16 cellular contexts compared by ENCODE assay signal in genomic region chr14:78701246-78701645, GRCh38.
DNase-seq lines count a peak whose midpoint lies in the region; ATAC-seq, FAIRE-seq and TF ChIP-seq lines count a peak whose summit lies in the region.
"Had no signal": no experiment of that assay in that cellular context is flagged by ENCODE, and none has a peak within 500 bp of the region (broad histone marks: within the 10 kb centered on the region; RNA-seq: fewer than 3 reads in every experiment).

No MANE protein-coding gene starts in this region.

- no peak overlapping the region for H3K14ac ChIP-seq in trophoblast cell (ENCODE audit: low read length)

- H3K27me3 ChIP-seq in astrocyte (ENCODE audit: insufficient read depth, low read length) (no peaks in the 10 kb centered on the region), trophoblast cell (ENCODE audit: insufficient read depth, low read length) (no peaks in the 10 kb centered on the region)

- WGBS in trophoblast cell (ENCODE audit: extremely low coverage, insufficient coverage, insufficient read length), result no CpG with 5 or more reads among the region's 5 CpGs

- H4K8ac ChIP-seq in trophoblast cell (ENCODE audit: low read depth, low read length), result no peak overlapping the region

- H3K4me1 Mint-ChIP-seq in astrocyte (ENCODE audit: low read depth, unreplicated experiment), result peaks cover 9% of the 10 kb centered on the region

- H3K4me3 Mint-ChIP-seq in astrocyte (ENCODE audit: unreplicated experiment), result no peak overlapping the region
- H3K4me3 Mint-ChIP-seq: CD8-positive, alpha-beta T cell had no signal

- H3K27ac Mint-ChIP-seq in astrocyte (ENCODE audit: unreplicated experiment), result peak overlapping the region; percentile 82
- H3K27ac Mint-ChIP-seq: CD8-positive, alpha-beta T cell had no signal

- FAIRE-seq in astrocyte (lab: Jason Lieb, UNC) (no peak), D721Med (lab: Jason Lieb, UNC) (no peak)
- FAIRE-seq: HTR-8/SVneo had no signal

- H3K9ac ChIP-seq in astrocyte (ENCODE audit: low read length), result no peak overlapping the region
- H3K9ac ChIP-seq in trophoblast cell (ENCODE audit: low read length), result no peak overlapping the region

- H3K79me1 ChIP-seq in trophoblast cell (ENCODE audit: low read length), result no peaks in the 10 kb centered on the region

- no peak overlapping the region for H4K91ac ChIP-seq in trophoblast cell (ENCODE audit: low read depth, low read length)

- H2AFZ ChIP-seq in astrocyte (ENCODE audit: low read depth, low read length), result no peak overlapping the region
- no peak overlapping the region for H2AFZ ChIP-seq in trophoblast cell (ENCODE audit: insufficient read depth, low read length, poor library complexity)

- H4K12ac ChIP-seq in trophoblast cell (ENCODE audit: low read depth, low read length), result no peak overlapping the region

- no peak overlapping the region for H3K4ac ChIP-seq in trophoblast cell (ENCODE audit: low read depth, low read length)

- no peak overlapping the region for H3K4me2 ChIP-seq in astrocyte (ENCODE audit: low read length)
- no peak overlapping the region for H3K4me2 ChIP-seq in trophoblast cell (ENCODE audit: low read length)

- H2BK5ac ChIP-seq in trophoblast cell (ENCODE audit: low read depth, low read length, poor library complexity), result no peak overlapping the region

- H3K4me3 ChIP-seq in astrocyte (ENCODE audit: insufficient read depth, low read depth, low read length) (no peak overlapping the region), trophoblast cell (ENCODE audit: low read depth, low read length) (no peak overlapping the region)

- no peak for TF ChIP-seq CTCF in astrocyte (IDR thresholded peaks at IDR 0.05; ENCODE audit: insufficient read depth, low read depth, low read length)
- TF ChIP-seq CTCF in D721Med (IDR thresholded peaks at IDR 0.05; ENCODE audit: insufficient read depth, missing control alignments), result no peak

- no peak for ATAC-seq in GM19023 (IDR thresholded peaks at IDR 0.05; ENCODE audit: unreplicated experiment)
- ATAC-seq: CD8-positive, alpha-beta T cell; HCT116; PC-3 had no signal

- H2AK5ac ChIP-seq in trophoblast cell (ENCODE audit: low read length), result no peak overlapping the region

- H4K20me1 ChIP-seq in astrocyte (ENCODE audit: insufficient read depth, low read length), result no peaks in the 10 kb centered on the region

- intact Hi-C loops in posterior vena cava (cut with DNase I), result no loop called here

- H3K79me2 ChIP-seq in astrocyte (ENCODE audit: insufficient read depth, low read length), result no peaks in the 10 kb centered on the region
- H3K79me2 ChIP-seq in trophoblast cell (ENCODE audit: control insufficient read depth, insufficient read depth, low read length, poor library complexity), result no peaks in the 10 kb centered on the region

- H3K27me3 Mint-ChIP-seq in astrocyte (ENCODE audit: low read depth, unreplicated experiment), result peaks cover 4% of the 10 kb centered on the region

- no peaks in the 10 kb centered on the region for H3K9me3 ChIP-seq in astrocyte (ENCODE audit: insufficient read depth, low read depth, low read length)
- H3K9me3 ChIP-seq in trophoblast cell (ENCODE audit: insufficient read depth, low read depth, low read length), result no peaks in the 10 kb centered on the region

- no peak overlapping the region for H2BK120ac ChIP-seq in trophoblast cell (ENCODE audit: insufficient read depth, low read length, poor library complexity)

- DNase-seq in HCEC 1CT (peak; percentile 69), astrocyte (ENCODE audit: low read depth) (peak; percentile 54), fibroblast of peridontal ligament (ENCODE audit: extremely low read depth) (peak; percentile 23), trophoblast cell (peak; percentile 31 to 49), D721Med (ENCODE audit: insufficient read length, low spot score) (no peak), posterior vena cava (ENCODE audit: low spot score) (no peak)
- DNase-seq in stimulated activated CD4-positive, alpha-beta T cell treated with anti-CD3 and anti-CD28 coated beads, Interleukin-1b, Interleukin-23, amount 100 ng/mL, for 48 hours, result no peak
- DNase-seq: ACHN; CD8-positive, alpha-beta T cell; NCI-H1436 treated with DMSO at 0.1 percent for 48 hours; NCI-H2227 treated with DMSO at 0.1 percent for 48 hours; NCI-H526 treated with DMSO at 0.1 percent for 48 hours; PC-3 had no signal

- H3K9me3 Mint-ChIP-seq in astrocyte (ENCODE audit: unreplicated experiment), result no peaks in the 10 kb centered on the region
- H3K9me3 Mint-ChIP-seq: CD8-positive, alpha-beta T cell had no signal

- H3K23ac ChIP-seq in trophoblast cell (ENCODE audit: low read length), result no peak overlapping the region

- H3K36me3 ChIP-seq in astrocyte (ENCODE audit: insufficient read depth, low read length), result no peaks in the 10 kb centered on the region
- no peaks in the 10 kb centered on the region for H3K36me3 ChIP-seq in trophoblast cell (ENCODE audit: control insufficient read depth in 1 of 2, insufficient read depth in 2 of 2, low read length in 2 of 2)

- no peak overlapping the region for H2BK12ac ChIP-seq in trophoblast cell (ENCODE audit: low read length)

- no peaks in the 10 kb centered on the region for H3K36me3 Mint-ChIP-seq in astrocyte (ENCODE audit: low read depth, unreplicated experiment)
- H3K36me3 Mint-ChIP-seq: CD8-positive, alpha-beta T cell had no signal

- H3K4me1 ChIP-seq in astrocyte (ENCODE audit: insufficient read depth, low read length) (no peaks in the 10 kb centered on the region), trophoblast cell (ENCODE audit: control insufficient read depth in 1 of 2, insufficient read depth in 2 of 2, low read length in 2 of 2) (no peaks in the 10 kb centered on the region)

- H3K27ac ChIP-seq in astrocyte (ENCODE audit: low read depth, low read length) (no peak overlapping the region), trophoblast cell (ENCODE audit: low read depth, low read length) (no peak overlapping the region)

- no peak overlapping the region for H3K18ac ChIP-seq in trophoblast cell (ENCODE audit: low read length)

Comparison
In these comparisons a context has a peak if more than half of its experiments do, and no peak if none do; other contexts are left out.
1. DNase-seq: peak in HCEC 1CT (single experiment), astrocyte (single experiment), fibroblast of peridontal ligament (single experiment) and trophoblast cell (2 of 2); none in stimulated activated CD4-positive, alpha-beta T cell treated with anti-CD3 and anti-CD28 coated beads, Interleukin-1b, Interleukin-23, amount 100 ng/mL, for 48 hours (single experiment), D721Med (single experiment) and posterior vena cava (single experiment).